ENCODE assay signal across 8 cellular contexts in the genomic region with DNA sequence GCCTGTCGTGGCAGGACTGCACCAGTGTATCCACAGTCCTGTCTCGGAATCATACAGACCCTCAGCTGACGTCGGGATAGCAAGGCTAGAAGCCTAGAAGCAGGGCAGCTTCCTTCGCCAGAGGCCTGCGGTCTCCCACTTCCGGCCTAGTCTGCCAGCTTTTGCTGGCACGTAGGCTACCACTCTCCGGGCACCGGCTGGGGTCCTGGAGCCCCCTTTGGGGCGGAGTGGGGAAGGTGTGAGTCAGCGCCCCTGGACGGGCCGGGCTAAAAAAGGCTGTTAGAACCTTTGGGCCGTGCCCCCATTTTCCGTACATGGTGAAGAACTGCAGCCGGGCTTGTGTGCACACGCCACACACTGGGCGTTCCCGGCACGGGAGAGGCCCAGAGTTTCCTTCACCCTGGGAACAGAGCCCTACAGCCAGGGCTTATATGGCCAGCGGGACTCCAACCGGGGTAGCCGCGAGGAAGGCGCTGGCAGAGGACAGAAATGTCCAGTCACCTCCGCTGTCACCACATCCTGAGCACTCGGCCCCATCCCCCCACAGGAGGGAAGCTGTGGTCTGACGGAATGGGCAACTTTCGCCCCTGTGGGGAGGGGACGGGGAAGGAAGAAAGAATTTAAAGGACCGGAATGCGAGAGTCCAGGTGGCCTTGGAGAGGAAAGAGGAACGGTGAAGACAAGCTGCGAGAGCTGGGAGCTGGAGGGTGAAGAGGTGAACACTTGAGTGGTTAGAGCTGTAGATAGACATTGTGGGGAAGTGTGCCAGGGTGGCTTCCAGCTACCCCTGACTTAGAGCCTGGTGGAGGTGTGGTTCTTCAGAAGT. TPM values are rescaled to one million over a fixed set of nuclear protein-coding genes. Genes with fewer than 3 reads are reported as not detected.
A peak's percentile ranks its signal among the peaks of the same experiment; 100 is the strongest.
DNase-seq lines count a peak whose midpoint lies in the region; ATAC-seq and TF ChIP-seq lines count a peak whose summit lies in the region.

No MANE protein-coding gene starts in this region.

- DNase-seq in EH (ENCODE audit: low read depth) (peak; percentile 85), SHP77 (lab: John Stamatoyannopoulos, UW) (peak; percentile 24 to 34), Right ventricle myocardium superior (peak; percentile 85), progenitor cell of endocrine pancreas (ENCODE audit: low spot score, unreplicated experiment) (no peak)
- peak; percentile 69 for DNase-seq in activated naive CD4-positive, alpha-beta T cell treated with anti-CD3 and anti-CD28 coated beads for 36 hours

- H3K9me3 Mint-ChIP-seq in activated naive CD4-positive, alpha-beta T cell treated with anti-CD3 and anti-CD28 coated beads for 36 hours = no peaks in the 10 kb centered on the region
- peaks cover 9% of the 10 kb centered on the region for H3K9me3 Mint-ChIP-seq in progenitor cell of endocrine pancreas (ENCODE audit: low read depth)

- no peak for TF ChIP-seq CTCF in progenitor cell of endocrine pancreas (IDR thresholded peaks at IDR 0.05; ENCODE audit: unreplicated experiment)

- no peaks in the 10 kb centered on the region for H3K36me3 Mint-ChIP-seq in activated naive CD4-positive, alpha-beta T cell treated with anti-CD3 and anti-CD28 coated beads for 36 hours (ENCODE audit: low read depth)
- H3K36me3 Mint-ChIP-seq in progenitor cell of endocrine pancreas (ENCODE audit: insufficient read depth) = peaks cover 4% of the 10 kb centered on the region

- no peaks in the 10 kb centered on the region for H3K27me3 Mint-ChIP-seq in activated naive CD4-positive, alpha-beta T cell treated with anti-CD3 and anti-CD28 coated beads for 36 hours (ENCODE audit: low read depth)
- H3K27me3 Mint-ChIP-seq in progenitor cell of endocrine pancreas = peaks cover 20% of the 10 kb centered on the region

- CTCF ChIA-PET in activated naive CD4-positive, alpha-beta T cell treated with anti-CD3 and anti-CD28 coated beads for 36 hours (lab: Charles Lee) = interaction anchor here (0.9 to 2.1 kb wide), 5 partner anchors 9 to 26 kb away, joined by 4 to 8 read pairs (median 4); no protein-coding TSS in a partner anchor

- intact Hi-C loops in activated naive CD4-positive, alpha-beta T cell treated with anti-CD3 and anti-CD28 coated beads for 36 hours (cut with micrococcal nuclease) = loop anchor here (1.0 to 10.0 kb wide), 5 partner anchors 12 to 270 kb away; a partner anchor contains a TSS
- intact Hi-C loops in Right ventricle myocardium superior (cut with DNase I) = no loop called here

- H3K4me3 Mint-ChIP-seq in activated naive CD4-positive, alpha-beta T cell treated with anti-CD3 and anti-CD28 coated beads for 36 hours = peak overlapping the region; percentile 78
- H3K4me3 Mint-ChIP-seq in progenitor cell of endocrine pancreas (ENCODE audit: low read depth) = peak overlapping the region; percentile 52

- peaks cover 31% of the 10 kb centered on the region for H3K4me1 Mint-ChIP-seq in activated naive CD4-positive, alpha-beta T cell treated with anti-CD3 and anti-CD28 coated beads for 36 hours (ENCODE audit: low read depth)
- peaks cover 13% of the 10 kb centered on the region for H3K4me1 Mint-ChIP-seq in progenitor cell of endocrine pancreas (ENCODE audit: low read depth)

- H3K27ac Mint-ChIP-seq in activated naive CD4-positive, alpha-beta T cell treated with anti-CD3 and anti-CD28 coated beads for 36 hours = peak overlapping the region; percentile 90
- H3K27ac Mint-ChIP-seq in progenitor cell of endocrine pancreas = peak overlapping the region; percentile 76

- ATAC-seq in HG03159 (IDR thresholded peaks at IDR 0.05; ENCODE audit: unreplicated experiment) = peak; percentile 11
- ATAC-seq in Right ventricle myocardium superior (ENCODE audit: poor library complexity) = peak; percentile 68
- ATAC-seq in HG02840 (IDR thresholded peaks at IDR 0.05; ENCODE audit: low FRiP score, unreplicated experiment) = no peak
- ATAC-seq in HG03571 (IDR thresholded peaks at IDR 0.05; ENCODE audit: unreplicated experiment) = no peak

RNA-seq across cellular contexts. Expression of a gene that starts 4.6 kb away (rescaled TPM):
- under 1 TPM; 0.25 to 0.26 TPM for total RNA-seq in activated naive CD4-positive, alpha-beta T cell treated with anti-CD3 and anti-CD28 coated beads for 36 hours
- total RNA-seq in Right ventricle myocardium superior = 5.3 TPM
- 3.1 and 5.0 TPM in 2 replicates for total RNA-seq in progenitor cell of endocrine pancreas

RNA-seq across cellular contexts. Expression of a gene that starts 4.6 kb away (rescaled TPM):
- total RNA-seq in activated naive CD4-positive, alpha-beta T cell treated with anti-CD3 and anti-CD28 coated beads for 36 hours = 100 to 1,000 TPM; 143 to 145 TPM
- total RNA-seq in Right ventricle myocardium superior (50.1 TPM), progenitor cell of endocrine pancreas (3.9 and 6.3 TPM in 2 replicates)

RNA-seq across cellular contexts. Expression of a gene that starts 19.0 kb away (rescaled TPM):
- total RNA-seq in activated naive CD4-positive, alpha-beta T cell treated with anti-CD3 and anti-CD28 coated beads for 36 hours = 1 to 10 TPM; 9.2 to 9.3 TPM
- total RNA-seq in Right ventricle myocardium superior (12.7 TPM), progenitor cell of endocrine pancreas (6.2 and 8.8 TPM in 2 replicates)

RNA-seq across cellular contexts. Expression of a gene that starts 32.9 kb away (rescaled TPM):
- 1 to 10 TPM; 2.5 to 2.6 TPM for total RNA-seq in activated naive CD4-positive, alpha-beta T cell treated with anti-CD3 and anti-CD28 coated beads for 36 hours
- total RNA-seq in Right ventricle myocardium superior (1.6 TPM), progenitor cell of endocrine pancreas (10.1 and 11.4 TPM in 2 replicates)

RNA-seq across cellular contexts. Expression of a gene that starts 43.6 kb away (rescaled TPM):
- total RNA-seq in activated naive CD4-positive, alpha-beta T cell treated with anti-CD3 and anti-CD28 coated beads for 36 hours = 10 to 100 TPM; 18.6 to 19.9 TPM
- total RNA-seq in Right ventricle myocardium superior (17.8 TPM), progenitor cell of endocrine pancreas (15.6 and 16.5 TPM in 2 replicates)

Comparison
In these comparisons a context has a peak if more than half of its experiments do, and no peak if none do; other contexts are left out.
1. ATAC-seq: peak in HG03159 (single experiment) and Right ventricle myocardium superior (single experiment); none in HG02840 (single experiment) and HG03571 (single experiment).